ENCODE assay signal across 18 cellular contexts in genomic region chr13:30866692-30867669, GRCh38. TPM values are rescaled to one million over a fixed set of nuclear protein-coding genes. Genes with fewer than 3 reads are reported as not detected.
DNase-seq lines count a peak whose midpoint lies in the region; ATAC-seq and TF ChIP-seq lines count a peak whose summit lies in the region.
"Had no signal": no experiment of that assay in that cellular context is flagged by ENCODE, and none has a peak within 500 bp of the region (broad histone marks: within the 10 kb centered on the region; RNA-seq: fewer than 3 reads in every experiment).

No MANE protein-coding gene starts in this region.

- peak overlapping the region; percentile 91 for H3K9ac ChIP-seq in adipocyte (ENCODE audit: low read length)

- H3K27me3 ChIP-seq in adipocyte (replicated peaks; ENCODE audit: control insufficient read depth, insufficient read depth, low read length) (no peaks in the 10 kb centered on the region), uterus (no peaks in the 10 kb centered on the region)
- H3K27me3 ChIP-seq: heart left ventricle, sigmoid colon, upper lobe of right lung had no signal

- H3K4me3 ChIP-seq in adipocyte (ENCODE audit: low read length) (no peak overlapping the region), uterus (no peak overlapping the region)
- H3K4me3 ChIP-seq: heart left ventricle, sigmoid colon, upper lobe of right lung had no signal

- DNase-seq in NCI-H510A treated with DMSO at 0.1 percent for 48 hours (lab: John Stamatoyannopoulos, UW), result peak; percentile 46
- no peak for DNase-seq in NCI-H510A (lab: John Stamatoyannopoulos, UW)
- DNase-seq in adipocyte (ENCODE audit: low read depth), result no peak
- peak; percentile 85 for DNase-seq in myocyte (ENCODE audit: low read depth)
- no peak for DNase-seq in uterus
- DNase-seq in foreskin melanocyte, result no peak
- DNase-seq in NOMO-1 (lab: John Stamatoyannopoulos, UW; ENCODE audit: unreplicated experiment in 2 of 2), result no peak
- DNase-seq: activated CD8-positive, alpha-beta T cell treated with anti-CD3 and anti-CD28 coated beads for 36 hours; CD4-positive, CD25-positive, alpha-beta regulatory T cell; heart left ventricle; mesendoderm; PC-3; sigmoid colon; upper lobe of right lung had no signal

- intact Hi-C loops in uterus (cut with DNase I; ENCODE audit: low total_unique reads), result no loop called here

- peak overlapping the region; percentile 90 to 97 for H3K27ac ChIP-seq in uterus
- H3K27ac ChIP-seq: upper lobe of right lung, VCaP had no signal

- ATAC-seq in HG03469 (IDR thresholded peaks at IDR 0.05; ENCODE audit: unreplicated experiment), result no peak
- ATAC-seq: activated CD8-positive, alpha-beta T cell treated with anti-CD3 and anti-CD28 coated beads for 36 hours; heart left ventricle; PC-3; upper lobe of right lung had no signal

- H3K36me3 ChIP-seq in adipocyte (ENCODE audit: control insufficient read depth, insufficient read depth, low read length, severe bottlenecking) (no peaks in the 10 kb centered on the region), uterus (no peaks in the 10 kb centered on the region)
- H3K36me3 ChIP-seq: heart left ventricle, sigmoid colon, upper lobe of right lung had no signal

- no peak for TF ChIP-seq POLR2A in uterus (IDR thresholded peaks at IDR 0.05)

- H3K4me1 ChIP-seq in adipocyte (ENCODE audit: control insufficient read depth, insufficient read depth, low read length) (peaks cover 85% of the 10 kb centered on the region), uterus (peaks cover 7 to 17% of the 10 kb centered on the region in 2 donors)
- H3K4me1 ChIP-seq: upper lobe of right lung had no signal

- H3K9me3 ChIP-seq in adipocyte (ENCODE audit: control insufficient read depth, low read length), result no peaks in the 10 kb centered on the region
- no peaks in the 10 kb centered on the region for H3K9me3 ChIP-seq in uterus
- H3K9me3 ChIP-seq: heart left ventricle, sigmoid colon, upper lobe of right lung had no signal

- no peak for TF ChIP-seq CTCF in uterus (IDR thresholded peaks at IDR 0.05)

RNA-seq across cellular contexts. Expression of gene MEDAG, which starts 39.1 kb away (rescaled TPM):
- total RNA-seq in myocyte, result 2.6 and 4.1 TPM in 2 replicates
- 3.1 TPM for polyA plus RNA-seq in myocyte (2012)
- 10 to 100 TPM; 16.5 to 45.9 (median 19.1) TPM for total RNA-seq in uterus
- total RNA-seq: activated CD8-positive, alpha-beta T cell treated with anti-CD3 and anti-CD28 coated beads for 36 hours; activated T-helper 1 cell treated with anti-CD3 and anti-CD28 coated beads, Interleukin-12 subunit alpha, Interleukin-12 subunit beta, Interleukin-2, Interleukin-4 antibody, amounts not matched to agents 30 ng/mL and 10 ng/mL and 1 ng/mL, durations not matched to agents 14 hours and 24 hours and 36 hours; CD4-positive, CD25-positive, alpha-beta regulatory T cell; HT-29; PC-3 had no signal

Comparison
In these comparisons a context has a peak if more than half of its experiments do, and no peak if none do; other contexts are left out.
1. DNase-seq: peak in NCI-H510A treated with DMSO at 0.1 percent for 48 hours (single experiment) and myocyte (single experiment); none in NCI-H510A (single experiment), adipocyte (single experiment), uterus (0 of 2), foreskin melanocyte (single experiment) and NOMO-1 (0 of 2).